Comparison of ENCODE assay signal across 23 cellular contexts in the genomic region with DNA sequence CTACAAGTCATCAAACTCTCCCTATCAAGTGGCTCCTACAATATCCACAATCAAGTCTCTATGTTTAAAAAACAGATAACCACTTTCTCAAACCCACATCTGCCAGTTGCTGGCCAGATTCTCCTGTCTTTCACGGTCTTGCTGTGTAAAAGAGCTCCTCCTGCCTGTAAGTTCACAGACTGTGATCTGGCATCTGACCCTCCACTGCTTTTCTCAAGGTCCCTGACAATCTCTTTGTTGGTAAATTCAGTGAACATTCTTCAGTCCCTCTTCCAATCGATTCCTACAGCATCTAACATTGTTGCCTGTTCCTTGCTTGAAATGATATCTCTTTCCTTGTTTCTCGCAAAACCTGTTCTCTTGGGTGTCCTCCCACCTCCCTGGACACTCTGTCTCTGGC. TPM values are rescaled to one million over a fixed set of nuclear protein-coding genes. Genes with fewer than 3 reads are reported as not detected.
A peak's percentile ranks its signal among the peaks of the same experiment; 100 is the strongest.
DNase-seq lines count a peak whose midpoint lies in the region; ATAC-seq and TF ChIP-seq lines count a peak whose summit lies in the region.
"Had no signal": no experiment of that assay in that cellular context is flagged by ENCODE, and none has a peak within 500 bp of the region (broad histone marks: within the 10 kb centered on the region; RNA-seq: fewer than 3 reads in every experiment).

No MANE protein-coding gene starts in this region.

- peak overlapping the region; percentile 24 for H3K27ac Mint-ChIP-seq in nephron progenitor cell
- H3K27ac Mint-ChIP-seq in T-cell, result no peak overlapping the region
- H3K27ac Mint-ChIP-seq: activated T-cell treated with anti-CD3 and anti-CD28 coated beads, Interleukin-2, amount 50 U/mL, for 72 hours; CD8-positive, alpha-beta T cell; neural progenitor cell; T-helper 17 cell had no signal

- no peak for ATAC-seq in left colon
- ATAC-seq in T-cell (replicated peaks in 1 of 4), result no peak
- ATAC-seq: activated T-cell treated with anti-CD3 and anti-CD28 coated beads, Interleukin-2, amount 50 U/mL, for 72 hours; CD8-positive, alpha-beta T cell; T-helper 17 cell had no signal

- H3K4me3 ChIP-seq in LNCaP clone FGC (ENCODE audit: low read depth, low read length) (no peak overlapping the region), cardiac fibroblast (replicated peaks in 1 of 2; ENCODE audit: low read depth in 2 of 2, low read length in 2 of 2) (no peak overlapping the region)
- H3K4me3 ChIP-seq: esophagus squamous epithelium, neural progenitor cell, uterus had no signal

- CTCF ChIA-PET in T-cell (lab: Charles Lee), result interaction anchor here (0.9 to 1.5 kb wide), 4 partner anchors 12 to 231 kb away, joined by 3 to 4 read pairs (median 4); no protein-coding TSS in a partner anchor

- peaks cover 21% of the 10 kb centered on the region for H3K4me1 Mint-ChIP-seq in nephron progenitor cell
- no peaks in the 10 kb centered on the region for H3K4me1 Mint-ChIP-seq in T-cell
- H3K4me1 Mint-ChIP-seq: T-helper 17 cell had no signal

- H3K27me3 Mint-ChIP-seq in nephron progenitor cell (ENCODE audit: low read depth, poor library complexity) (no peaks in the 10 kb centered on the region), T-cell (peaks cover 18 to 22% of the 10 kb centered on the region in 2 donors)

- DNase-seq in NCI-H1417 (lab: John Stamatoyannopoulos, UW) (peak in 2 of 3 experiments; percentile 25 to 61), NCI-H1417 treated with DMSO at 0.1 percent for 48 hours (lab: John Stamatoyannopoulos, UW) (no peak), LNCaP clone FGC (ENCODE audit: low read depth) (no peak), cardiac fibroblast (ENCODE audit: low read depth in 2 of 2) (no peak), nephron progenitor cell (no peak), left colon (no peak), T-cell (no peak), middle frontal gyrus (ENCODE audit: extremely low spot score, low spot score) (no peak)
- DNase-seq: activated CD4-positive, alpha-beta T cell treated with anti-CD3 and anti-CD28 coated beads for 4 hours; activated T-cell treated with anti-CD3 and anti-CD28 coated beads, Interleukin-2, amount 50 U/mL, for 72 hours; CD8-positive, alpha-beta T cell; esophagus squamous epithelium; GF-D8; hypothalamus; IMR-90; NCI-H1092; stimulated activated naive CD4-positive, alpha-beta T cell treated with Interleukin-2 at 50 U/mL for 16 hours; T-helper 17 cell; uterus had no signal

- POLR2A ChIA-PET in T-cell (lab: Charles Lee), result interaction anchor here in 1 of 2 donors (0.5 to 1.2 kb wide), 2 partner anchors 11 to 12 kb away, joined by 3 to 4 read pairs; no protein-coding TSS in a partner anchor

- TF ChIP-seq CTCF in LNCaP clone FGC (IDR thresholded peaks at IDR 0.05; ENCODE audit: control insufficient read depth, extremely low read depth, insufficient read depth) (0 out of 2 replicates have a peak, but pooled peaks have one; percentile 7), cardiac fibroblast (IDR thresholded peaks at IDR 0.05; ENCODE audit: low read depth, low read length) (peak; percentile 4), nephron progenitor cell (IDR thresholded peaks at IDR 0.05) (no peak)

- intact Hi-C loops in left colon (cut with DNase I, micrococcal nuclease), result no loop called here

- H3K4me3 Mint-ChIP-seq in nephron progenitor cell, result no peak overlapping the region
- H3K4me3 Mint-ChIP-seq in T-cell, result no peak overlapping the region
- H3K4me3 Mint-ChIP-seq: activated T-cell treated with anti-CD3 and anti-CD28 coated beads, Interleukin-2, amount 50 U/mL, for 72 hours; CD8-positive, alpha-beta T cell; neural progenitor cell; T-helper 17 cell had no signal

- no peaks in the 10 kb centered on the region for H3K36me3 Mint-ChIP-seq in nephron progenitor cell (ENCODE audit: low read depth)
- H3K36me3 Mint-ChIP-seq in T-cell, result no peaks in the 10 kb centered on the region
- H3K36me3 Mint-ChIP-seq: CD8-positive, alpha-beta T cell; neural progenitor cell had no signal

- H3K9me3 Mint-ChIP-seq in nephron progenitor cell (peaks cover 3% of the 10 kb centered on the region), T-cell (no peaks in the 10 kb centered on the region)
- H3K9me3 Mint-ChIP-seq: activated T-cell treated with anti-CD3 and anti-CD28 coated beads, Interleukin-2, amount 50 U/mL, for 72 hours; CD8-positive, alpha-beta T cell; neural progenitor cell had no signal

RNA-seq across cellular contexts. Expression of a gene that starts 18.5 kb away (rescaled TPM):
- total RNA-seq in left colon, result not detected
- total RNA-seq in T-cell, result not detected
- total RNA-seq: A172; activated T-cell treated with anti-CD3 and anti-CD28 coated beads, Interleukin-2, amount 50 U/mL, for 72 hours; CD8-positive, alpha-beta T cell; esophagus squamous epithelium; IMR-90; lower leg skin; OCI-LY7; T-helper 17 cell had no signal

RNA-seq across cellular contexts. Expression of a gene that starts 35.6 kb away (rescaled TPM):
- total RNA-seq in left colon, result not detected
- total RNA-seq in T-cell, result not detected
- total RNA-seq: A172; activated T-cell treated with anti-CD3 and anti-CD28 coated beads, Interleukin-2, amount 50 U/mL, for 72 hours; CD8-positive, alpha-beta T cell; esophagus squamous epithelium; IMR-90; lower leg skin; OCI-LY7; T-helper 17 cell; uterus had no signal

Comparison
In these comparisons a context has a peak if more than half of its experiments do, and no peak if none do; other contexts are left out.
1. DNase-seq: peak in NCI-H1417 (2 of 3); none in NCI-H1417 treated with DMSO at 0.1 percent for 48 hours (single experiment), LNCaP clone FGC (single experiment), cardiac fibroblast (0 of 2), nephron progenitor cell (single experiment), left colon (0 of 2), T-cell (0 of 34) and middle frontal gyrus (single experiment).